15 cellular contexts compared by ENCODE assay signal in genomic region chr12:65565601-65566560, GRCh38.
DNase-seq lines count a peak whose midpoint lies in the region; ATAC-seq and TF ChIP-seq lines count a peak whose summit lies in the region.
"Had no signal": no experiment of that assay in that cellular context is flagged by ENCODE, and none has a peak within 500 bp of the region (broad histone marks: within the 10 kb centered on the region; RNA-seq: fewer than 3 reads in every experiment).

No MANE protein-coding gene starts in this region.

- H3K27me3 ChIP-seq in IMR-90 (ENCODE audit: control insufficient read depth, insufficient read depth, low read length) (no peaks in the 10 kb centered on the region), brain microvascular endothelial cell (replicated peaks) (no peaks in the 10 kb centered on the region)

- peak; percentile 78 for ATAC-seq in IMR-90 (ENCODE audit: low read depth)
- no peak for ATAC-seq in naive thymus-derived CD8-positive, alpha-beta T cell

- H3K27ac ChIP-seq in IMR-90 (ENCODE audit: insufficient read depth, low read length), result peak overlapping the region; percentile 98
- H3K27ac ChIP-seq in brain microvascular endothelial cell, result peak overlapping the region; percentile 98

- peak overlapping the region; percentile 98 for H2BK5ac ChIP-seq in IMR-90 (ENCODE audit: low read depth, low read length, poor library complexity, severe bottlenecking)

- no peak overlapping the region for H3K4me3 Mint-ChIP-seq in naive thymus-derived CD8-positive, alpha-beta T cell
- H3K4me3 Mint-ChIP-seq: CD8-positive, alpha-beta memory T cell; dendritic cell treated with granulocyte-macrophage colony-stimulating factor and Interleukin-4, amounts not matched to agents 40 ng/mL and 50 ng/mL, for 4 days had no signal

- H2BK20ac ChIP-seq in IMR-90 (ENCODE audit: low read depth, low read length), result peak overlapping the region; percentile 99

- intact Hi-C loops in IMR-90 (cut with micrococcal nuclease), result loop anchor here (1.0 to 5.0 kb wide), 3 partner anchors 29 to 541 kb away; no protein-coding TSS in a partner anchor

- in situ Hi-C loops in IMR-90 (cut with MboI; ENCODE audit: low sequenced_read_pairs), result no loop called here
- in situ Hi-C loops in brain microvascular endothelial cell (cut with HindIII; ENCODE audit: low pct_ligation_motif_present, low sequenced_read_pairs), result no loop called here

- peak overlapping the region; percentile 88 for H2BK15ac ChIP-seq in IMR-90 (ENCODE audit: low read depth, low read length)

- peak overlapping the region; percentile 99 for H2AK9ac ChIP-seq in IMR-90 (replicated peaks; ENCODE audit: low read depth, low read length, poor library complexity)

- peak overlapping the region; percentile 89 for H3K4me2 ChIP-seq in IMR-90 (ENCODE audit: low read depth, low read length)

- H3K9ac ChIP-seq in IMR-90 (ENCODE audit: low read depth, low read length), result peak overlapping the region; percentile 65

- peaks cover 6% of the 10 kb centered on the region; the same call in 1 of the 2 replicates for H4K20me1 ChIP-seq in IMR-90 (ENCODE audit: insufficient read depth, low read length)

- dilution Hi-C loops in IMR-90 (cut with HindIII; ENCODE audit: low sequenced_read_pairs, unreplicated experiment), result no loop called here

- H3K4me1 ChIP-seq in IMR-90 (ENCODE audit: control insufficient read depth, insufficient read depth, low read length), result peaks cover 25% of the 10 kb centered on the region

- TSS peak; percentile 95 for BruUV-seq in IMR-90 (replicated peaks; lab: Mats Ljungman, UMichigan)

- no peak overlapping the region for H3K27ac Mint-ChIP-seq in naive thymus-derived CD8-positive, alpha-beta T cell
- H3K27ac Mint-ChIP-seq: CD8-positive, alpha-beta memory T cell; dendritic cell treated with granulocyte-macrophage colony-stimulating factor and Interleukin-4, amounts not matched to agents 40 ng/mL and 50 ng/mL, for 4 days had no signal

- POLR2A ChIA-PET in IMR-90 (lab: Charles Lee; ENCODE audit: unreplicated experiment), result interaction anchor here (0.6 to 1.8 kb wide), 5 partner anchors 9 to 181 kb away, joined by 3 to 6 read pairs (median 3); no protein-coding TSS in a partner anchor
- POLR2A ChIA-PET in naive thymus-derived CD8-positive, alpha-beta T cell (lab: Charles Lee), result no interaction called here

- TF ChIP-seq RAD21 in IMR-90 (IDR thresholded peaks at IDR 0.05; ENCODE audit: low read length), result peak; percentile 13

- H2BK120ac ChIP-seq in IMR-90 (ENCODE audit: low read depth, low read length), result peak overlapping the region; percentile 99

- H4K91ac ChIP-seq in IMR-90 (ENCODE audit: insufficient read depth, low read depth, low read length), result peak overlapping the region; percentile 97

- H2AFZ ChIP-seq in IMR-90 (replicated peaks; ENCODE audit: low read length, poor library complexity), result peak overlapping the region; percentile 64

- peaks cover 18% of the 10 kb centered on the region for H3K9me1 ChIP-seq in IMR-90 (ENCODE audit: insufficient read depth, low read length)

- DNase-seq in AG09319 (ENCODE audit: extremely low read depth, low read depth) (peak; percentile 90), IMR-90 (peak; percentile 99), brain microvascular endothelial cell (peak; percentile 98), iris pigment epithelial cell (ENCODE audit: low read depth) (peak; percentile 97), AML-193 (lab: John Stamatoyannopoulos, UW) (no peak), globus pallidus (ENCODE audit: low spot score) (no peak)
- no peak for DNase-seq in naive thymus-derived CD8-positive, alpha-beta T cell
- no peak for DNase-seq in activated T-cell treated with anti-CD3 and anti-CD28 coated beads, Interleukin-2, amount 50 U/mL, for 1 hour
- DNase-seq: activated CD8-positive, alpha-beta memory T cell treated with anti-CD3 and anti-CD28 coated beads, Interleukin-2, amount 50 U/mL, for 48 hours; CD8-positive, alpha-beta memory T cell; midbrain; NCI-H1092 treated with DMSO at 0.1 percent for 48 hours; SIG-M5; stimulated activated CD4-positive, alpha-beta T cell treated with anti-CD3 and anti-CD28 coated beads, Interleukin-4, amount 100 ng/mL, for 24 hours had no signal

- TF ChIP-seq POLR2A in IMR-90 (IDR thresholded peaks at IDR 0.05; ENCODE audit: low read depth, low read length), result peak; percentile 72; the same call in 1 of the 2 replicates

- H3K4me1 Mint-ChIP-seq in naive thymus-derived CD8-positive, alpha-beta T cell, result no peaks in the 10 kb centered on the region
- H3K4me1 Mint-ChIP-seq: CD8-positive, alpha-beta memory T cell had no signal

- TF ChIP-seq CTCF in AG09319 (IDR thresholded peaks at IDR 0.05; ENCODE audit: low read depth, low read length) (no peak), IMR-90 (conservative IDR thresholded peaks at IDR 0.05; ENCODE audit: low read depth, low read length) (0 out of 2 replicates have a peak, but pooled peaks have one; percentile 0), brain microvascular endothelial cell (IDR thresholded peaks at IDR 0.05; ENCODE audit: low read depth, low read length, missing control alignments) (peak; percentile 49)

- H2AK5ac ChIP-seq in IMR-90 (ENCODE audit: low read depth, low read length), result peak overlapping the region; percentile 91

- peak overlapping the region; percentile 99 for H3K14ac ChIP-seq in IMR-90 (replicated peaks; ENCODE audit: low read depth, low read length)

- peak overlapping the region; percentile 98 for H3K4ac ChIP-seq in IMR-90 (ENCODE audit: low read depth, low read length)

- peak overlapping the region; percentile 13; the same call in 1 of the 2 replicates for H3K4me3 ChIP-seq in IMR-90 (ENCODE audit: insufficient read depth, low read depth, low read length)
- no peak overlapping the region for H3K4me3 ChIP-seq in brain microvascular endothelial cell (ENCODE audit: low read depth, low read length)

- peaks cover 0 to 32% of the 10 kb centered on the region in 2 experiments; a peak in 2 of 4 replicates for H3K79me1 ChIP-seq in IMR-90 (ENCODE audit: low read depth in 1 of 2, low read length in 2 of 2)

- peak overlapping the region; percentile 95 for H3K56ac ChIP-seq in IMR-90 (ENCODE audit: extremely low read depth, insufficient read depth, low read length)

- CTCF ChIA-PET in IMR-90 (lab: Yijun Ruan, JAX), result interaction anchor here (1.3 to 1.4 kb wide), 2 partner anchors 9 to 37 kb away, joined by 7 to 13 read pairs; no protein-coding TSS in a partner anchor

- H4K5ac ChIP-seq in IMR-90 (ENCODE audit: low read depth, low read length), result peak overlapping the region; percentile 93

- WGBS in IMR-90 (ENCODE audit: extremely low coverage in 2 of 2, insufficient read length in 1 of 2), 2 experiments, result 0% methylated on average over 1 of the region's 11 CpGs; no CpG with 5 or more reads in 1 of the 2 experiments

- H4K8ac ChIP-seq in IMR-90 (ENCODE audit: low read depth in 2 of 2, low read length in 2 of 2), result peak overlapping the region; percentile 61 to 98

- no peaks in the 10 kb centered on the region for H3K9me3 ChIP-seq in IMR-90 (ENCODE audit: control insufficient read depth, insufficient read depth, low read length)

- H3K23ac ChIP-seq in IMR-90 (ENCODE audit: low read depth, low read length), result peak overlapping the region; percentile 98

- peaks cover 0 to 6% (median 0%) of the 10 kb centered on the region in 9 donors for H3K9me3 Mint-ChIP-seq in naive thymus-derived CD8-positive, alpha-beta T cell

- no peaks in the 10 kb centered on the region for H3K36me3 ChIP-seq in IMR-90 (ENCODE audit: control insufficient read depth, insufficient read depth, low read length)
- no peaks in the 10 kb centered on the region for H3K36me3 ChIP-seq in brain microvascular endothelial cell (replicated peaks)

- H3K18ac ChIP-seq in IMR-90 (ENCODE audit: low read depth, low read length), result peak overlapping the region; percentile 99

- H3K36me3 Mint-ChIP-seq in naive thymus-derived CD8-positive, alpha-beta T cell, result no peaks in the 10 kb centered on the region
- H3K36me3 Mint-ChIP-seq: CD8-positive, alpha-beta memory T cell had no signal

- peaks cover 21 to 54% (median 27%) of the 10 kb centered on the region in 5 donors for H3K27me3 Mint-ChIP-seq in naive thymus-derived CD8-positive, alpha-beta T cell
- H3K27me3 Mint-ChIP-seq: dendritic cell treated with granulocyte-macrophage colony-stimulating factor and Interleukin-4, amounts not matched to agents 40 ng/mL and 50 ng/mL, for 4 days had no signal

TF ChIP-seq in IMR-90, 13 proteins besides CTCF, POLR2A, EP300 and RAD21 (continues in another document):
- TF ChIP-seq SMC3 (IDR thresholded peaks at IDR 0.05; ENCODE audit: low read depth, low read length), result no peak
- TF ChIP-seq, protein P1, sequence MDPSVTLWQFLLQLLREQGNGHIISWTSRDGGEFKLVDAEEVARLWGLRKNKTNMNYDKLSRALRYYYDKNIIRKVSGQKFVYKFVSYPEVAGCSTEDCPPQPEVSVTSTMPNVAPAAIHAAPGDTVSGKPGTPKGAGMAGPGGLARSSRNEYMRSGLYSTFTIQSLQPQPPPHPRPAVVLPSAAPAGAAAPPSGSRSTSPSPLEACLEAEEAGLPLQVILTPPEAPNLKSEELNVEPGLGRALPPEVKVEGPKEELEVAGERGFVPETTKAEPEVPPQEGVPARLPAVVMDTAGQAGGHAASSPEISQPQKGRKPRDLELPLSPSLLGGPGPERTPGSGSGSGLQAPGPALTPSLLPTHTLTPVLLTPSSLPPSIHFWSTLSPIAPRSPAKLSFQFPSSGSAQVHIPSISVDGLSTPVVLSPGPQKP (IDR thresholded peaks at IDR 0.05; ENCODE audit: borderline replicate concordance, low read depth, low read length), result no peak
- peak; percentile 9; the same call in 1 of the 2 replicates for TF ChIP-seq MAZ (IDR thresholded peaks at IDR 0.05; ENCODE audit: borderline replicate concordance, low read depth, low read length)
- peak; percentile 65; the same call in 1 of the 2 replicates for TF ChIP-seq NFE2L2 (IDR thresholded peaks at IDR 0.05; ENCODE audit: low read depth, low read length)
- TF ChIP-seq RCOR1 (IDR thresholded peaks at IDR 0.05; ENCODE audit: insufficient replicate concordance, low read length), result peak; percentile 39
- TF ChIP-seq USF2 (IDR thresholded peaks at IDR 0.05; ENCODE audit: low read depth, low read length), result peak; percentile 88
- TF ChIP-seq MAFK (IDR thresholded peaks at IDR 0.05; ENCODE audit: low read depth, low read length), result peak; percentile 28
- no peak; the same call in 1 of the 2 replicates for TF ChIP-seq RFX5 (IDR thresholded peaks at IDR 0.05; ENCODE audit: low read depth, low read length)
- peak; percentile 66 for TF ChIP-seq FOS (IDR thresholded peaks at IDR 0.05; ENCODE audit: low read depth, low read length)
- peak; percentile 70; the same call in 1 of the 2 replicates for TF ChIP-seq BHLHE40 (IDR thresholded peaks at IDR 0.05; ENCODE audit: low read depth, low read length)
- peak; percentile 81 for TF ChIP-seq CEBPB (IDR thresholded peaks at IDR 0.05; ENCODE audit: low read depth, low read length)

Comparison
In these comparisons a context has a peak if more than half of its experiments do, and no peak if none do; other contexts are left out.
1. DNase-seq: peak in AG09319 (single experiment), IMR-90 (single experiment), brain microvascular endothelial cell (single experiment) and iris pigment epithelial cell (single experiment); none in naive thymus-derived CD8-positive, alpha-beta T cell (0 of 10), AML-193 (0 of 2), activated T-cell treated with anti-CD3 and anti-CD28 coated beads, Interleukin-2, amount 50 U/mL, for 1 hour (single experiment) and globus pallidus (single experiment).